1 cellular context compared by ENCODE assay signal in genomic region chr2:105337122-105338019, GRCh38.
TF ChIP-seq lines count a peak whose summit lies in the region.

TSS of gene C2orf49 (plus strand) at chr2:105337540. CDS start at chr2:105337588, 48 bp downstream.

TF ChIP-seq in HepG2, 621 proteins besides CTCF, POLR2A, EP300 and RAD21 (continued from another document and continues in another):
- TF ChIP-seq ZNF280D (CRISPR knock-in tag; IDR thresholded peaks at IDR 0.05) (no peak), RXRA (CRISPR knock-in tag; IDR thresholded peaks at IDR 0.05) (peak; percentile 99), NR2F1 (CRISPR knock-in tag; IDR thresholded peaks at IDR 0.05) (peak in 1 of 2 experiments; percentile 97; a peak in 2 of 4 replicates), ERF (CRISPR knock-in tag; IDR thresholded peaks at IDR 0.05) (peak; percentile 91), ELK4 (CRISPR knock-in tag; IDR thresholded peaks at IDR 0.05; ENCODE audit: borderline replicate concordance) (no peak), PLRG1 (conservative IDR thresholded peaks at IDR 0.05) (no peak), IKZF4 (CRISPR knock-in tag; IDR thresholded peaks at IDR 0.05; ENCODE audit: borderline replicate concordance, low read depth, not compliant biosample characterization) (peak; percentile 86), ZNF30 (CRISPR knock-in tag; IDR thresholded peaks at IDR 0.05) (no peak), RELA (CRISPR knock-in tag; IDR thresholded peaks at IDR 0.05) (0 out of 2 replicates have a peak, but pooled peaks have one; percentile 23), ZHX2 (IDR thresholded peaks at IDR 0.05; ENCODE audit: low read depth) (peak; percentile 96), ZHX2 (CRISPR knock-in tag; IDR thresholded peaks at IDR 0.05; ENCODE audit: borderline replicate concordance) (no peak), ATF7 (IDR thresholded peaks at IDR 0.05) (peak; percentile 68; the same call in 1 of the 2 replicates), ATF7 (CRISPR knock-in tag; IDR thresholded peaks at IDR 0.05) (peak; percentile 78; the same call in 1 of the 2 replicates), ATF4 (CRISPR knock-in tag; IDR thresholded peaks at IDR 0.05) (peak in 1 of 2 experiments; percentile 58; a peak in 2 of 4 replicates), ZNF496 (CRISPR knock-in tag; IDR thresholded peaks at IDR 0.05; ENCODE audit: insufficient replicate concordance) (no peak), ZNF124 (CRISPR knock-in tag; IDR thresholded peaks at IDR 0.05) (peak; percentile 27; the same call in 1 of the 2 replicates), ZNF441 (CRISPR knock-in tag; IDR thresholded peaks at IDR 0.05; ENCODE audit: borderline replicate concordance) (0 out of 2 replicates have a peak, but pooled peaks have one; percentile 16), HNF4A (CRISPR knock-in tag; IDR thresholded peaks at IDR 0.05) (0 out of 2 replicates have a peak, but pooled peaks have one; percentile 14), HDAC1 (CRISPR knock-in tag; IDR thresholded peaks at IDR 0.05) (peak; percentile 93), DMAP1 (CRISPR knock-in tag; IDR thresholded peaks at IDR 0.05) (peak; percentile 91), ZNF570 (CRISPR knock-in tag; IDR thresholded peaks at IDR 0.05; ENCODE audit: borderline replicate concordance) (0 out of 2 replicates have a peak, but pooled peaks have one; percentile 16), ZNF605 (CRISPR knock-in tag; IDR thresholded peaks at IDR 0.05) (peak; percentile 97), SALL2 (CRISPR knock-in tag; IDR thresholded peaks at IDR 0.05) (0 out of 2 replicates have a peak, but pooled peaks have one; percentile 47), CREBL2 (CRISPR knock-in tag; IDR thresholded peaks at IDR 0.05; ENCODE audit: borderline replicate concordance) (0 out of 2 replicates have a peak, but pooled peaks have one; percentile 52), BHLHE40 (IDR thresholded peaks at IDR 0.05; ENCODE audit: low read length) (peak; percentile 53), CHD4 (IDR thresholded peaks at IDR 0.05; ENCODE audit: borderline replicate concordance, low read length) (no peak), ZBTB8A (CRISPR knock-in tag; IDR thresholded peaks at IDR 0.05; ENCODE audit: borderline replicate concordance, low read depth) (peak; percentile 34; the same call in 1 of the 2 replicates), ZNF367 (CRISPR knock-in tag; IDR thresholded peaks at IDR 0.05; ENCODE audit: borderline replicate concordance) (peak; percentile 13; the same call in 1 of the 2 replicates), TGIF2 (CRISPR knock-in tag; IDR thresholded peaks at IDR 0.05) (peak; percentile 45; the same call in 1 of the 2 replicates), SNAI1 (CRISPR knock-in tag; IDR thresholded peaks at IDR 0.05; ENCODE audit: borderline replicate concordance) (peak; percentile 71; the same call in 1 of the 2 replicates), FLYWCH1 (CRISPR knock-in tag; IDR thresholded peaks at IDR 0.05) (no peak)
- TF ChIP-seq, protein P1, sequence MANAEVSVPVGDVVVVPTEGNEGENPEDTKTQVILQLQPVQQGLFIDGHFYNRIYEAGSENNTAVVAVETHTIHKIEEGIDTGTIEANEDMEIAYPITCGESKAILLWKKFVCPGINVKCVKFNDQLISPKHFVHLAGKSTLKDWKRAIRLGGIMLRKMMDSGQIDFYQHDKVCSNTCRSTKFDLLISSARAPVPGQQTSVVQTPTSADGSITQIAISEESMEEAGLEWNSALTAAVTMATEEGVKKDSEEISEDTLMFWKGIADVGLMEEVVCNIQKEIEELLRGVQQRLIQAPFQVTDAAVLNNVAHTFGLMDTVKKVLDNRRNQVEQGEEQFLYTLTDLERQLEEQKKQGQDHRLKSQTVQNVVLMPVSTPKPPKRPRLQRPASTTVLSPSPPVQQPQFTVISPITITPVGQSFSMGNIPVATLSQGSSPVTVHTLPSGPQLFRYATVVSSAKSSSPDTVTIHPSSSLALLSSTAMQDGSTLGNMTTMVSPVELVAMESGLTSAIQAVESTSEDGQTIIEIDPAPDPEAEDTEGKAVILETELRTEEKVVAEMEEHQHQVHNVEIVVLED (CRISPR knock-in tag; IDR thresholded peaks at IDR 0.05; ENCODE audit: borderline replicate concordance), result peak; percentile 86
- TF ChIP-seq, protein P2, sequence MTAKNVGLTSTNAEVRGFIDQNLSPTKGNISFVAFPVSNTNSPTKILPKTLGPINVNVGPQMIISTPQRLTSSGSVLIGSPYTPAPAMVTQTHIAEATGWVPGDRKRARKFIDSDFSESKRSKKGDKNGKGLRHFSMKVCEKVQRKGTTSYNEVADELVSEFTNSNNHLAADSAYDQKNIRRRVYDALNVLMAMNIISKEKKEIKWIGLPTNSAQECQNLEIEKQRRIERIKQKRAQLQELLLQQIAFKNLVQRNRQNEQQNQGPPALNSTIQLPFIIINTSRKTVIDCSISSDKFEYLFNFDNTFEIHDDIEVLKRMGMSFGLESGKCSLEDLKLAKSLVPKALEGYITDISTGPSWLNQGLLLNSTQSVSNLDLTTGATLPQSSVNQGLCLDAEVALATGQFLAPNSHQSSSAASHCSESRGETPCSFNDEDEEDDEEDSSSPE (CRISPR knock-in tag; IDR thresholded peaks at IDR 0.05), result peak; percentile 58
- TF ChIP-seq, protein P3, sequence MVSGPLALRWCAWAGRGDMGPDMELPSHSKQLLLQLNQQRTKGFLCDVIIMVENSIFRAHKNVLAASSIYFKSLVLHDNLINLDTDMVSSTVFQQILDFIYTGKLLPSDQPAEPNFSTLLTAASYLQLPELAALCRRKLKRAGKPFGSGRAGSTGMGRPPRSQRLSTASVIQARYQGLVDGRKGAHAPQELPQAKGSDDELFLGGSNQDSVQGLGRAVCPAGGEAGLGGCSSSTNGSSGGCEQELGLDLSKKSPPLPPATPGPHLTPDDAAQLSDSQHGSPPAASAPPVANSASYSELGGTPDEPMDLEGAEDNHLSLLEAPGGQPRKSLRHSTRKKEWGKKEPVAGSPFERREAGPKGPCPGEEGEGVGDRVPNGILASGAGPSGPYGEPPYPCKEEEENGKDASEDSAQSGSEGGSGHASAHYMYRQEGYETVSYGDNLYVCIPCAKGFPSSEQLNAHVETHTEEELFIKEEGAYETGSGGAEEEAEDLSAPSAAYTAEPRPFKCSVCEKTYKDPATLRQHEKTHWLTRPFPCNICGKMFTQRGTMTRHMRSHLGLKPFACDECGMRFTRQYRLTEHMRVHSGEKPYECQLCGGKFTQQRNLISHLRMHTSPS (CRISPR knock-in tag; IDR thresholded peaks at IDR 0.05; ENCODE audit: low read depth), result no peak
- TF ChIP-seq, protein P4, sequence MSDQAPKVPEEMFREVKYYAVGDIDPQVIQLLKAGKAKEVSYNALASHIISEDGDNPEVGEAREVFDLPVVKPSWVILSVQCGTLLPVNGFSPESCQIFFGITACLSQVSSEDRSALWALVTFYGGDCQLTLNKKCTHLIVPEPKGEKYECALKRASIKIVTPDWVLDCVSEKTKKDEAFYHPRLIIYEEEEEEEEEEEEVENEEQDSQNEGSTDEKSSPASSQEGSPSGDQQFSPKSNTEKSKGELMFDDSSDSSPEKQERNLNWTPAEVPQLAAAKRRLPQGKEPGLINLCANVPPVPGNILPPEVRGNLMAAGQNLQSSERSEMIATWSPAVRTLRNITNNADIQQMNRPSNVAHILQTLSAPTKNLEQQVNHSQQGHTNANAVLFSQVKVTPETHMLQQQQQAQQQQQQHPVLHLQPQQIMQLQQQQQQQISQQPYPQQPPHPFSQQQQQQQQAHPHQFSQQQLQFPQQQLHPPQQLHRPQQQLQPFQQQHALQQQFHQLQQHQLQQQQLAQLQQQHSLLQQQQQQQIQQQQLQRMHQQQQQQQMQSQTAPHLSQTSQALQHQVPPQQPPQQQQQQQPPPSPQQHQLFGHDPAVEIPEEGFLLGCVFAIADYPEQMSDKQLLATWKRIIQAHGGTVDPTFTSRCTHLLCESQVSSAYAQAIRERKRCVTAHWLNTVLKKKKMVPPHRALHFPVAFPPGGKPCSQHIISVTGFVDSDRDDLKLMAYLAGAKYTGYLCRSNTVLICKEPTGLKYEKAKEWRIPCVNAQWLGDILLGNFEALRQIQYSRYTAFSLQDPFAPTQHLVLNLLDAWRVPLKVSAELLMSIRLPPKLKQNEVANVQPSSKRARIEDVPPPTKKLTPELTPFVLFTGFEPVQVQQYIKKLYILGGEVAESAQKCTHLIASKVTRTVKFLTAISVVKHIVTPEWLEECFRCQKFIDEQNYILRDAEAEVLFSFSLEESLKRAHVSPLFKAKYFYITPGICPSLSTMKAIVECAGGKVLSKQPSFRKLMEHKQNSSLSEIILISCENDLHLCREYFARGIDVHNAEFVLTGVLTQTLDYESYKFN (CRISPR knock-in tag; conservative IDR thresholded peaks at IDR 0.05), result peak; percentile 54
- TF ChIP-seq, protein P5, sequence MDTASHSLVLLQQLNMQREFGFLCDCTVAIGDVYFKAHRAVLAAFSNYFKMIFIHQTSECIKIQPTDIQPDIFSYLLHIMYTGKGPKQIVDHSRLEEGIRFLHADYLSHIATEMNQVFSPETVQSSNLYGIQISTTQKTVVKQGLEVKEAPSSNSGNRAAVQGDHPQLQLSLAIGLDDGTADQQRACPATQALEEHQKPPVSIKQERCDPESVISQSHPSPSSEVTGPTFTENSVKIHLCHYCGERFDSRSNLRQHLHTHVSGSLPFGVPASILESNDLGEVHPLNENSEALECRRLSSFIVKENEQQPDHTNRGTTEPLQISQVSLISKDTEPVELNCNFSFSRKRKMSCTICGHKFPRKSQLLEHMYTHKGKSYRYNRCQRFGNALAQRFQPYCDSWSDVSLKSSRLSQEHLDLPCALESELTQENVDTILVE (CRISPR knock-in tag; IDR thresholded peaks at IDR 0.05), result peak; percentile 81; the same call in 1 of the 2 replicates
